1 cellular context compared by ENCODE assay signal in genomic region chr21:44582980-44583799, GRCh38.
TF ChIP-seq lines count a peak whose summit lies in the region.

No MANE protein-coding gene starts in this region.

TF ChIP-seq in HepG2, 621 proteins besides CTCF, POLR2A, EP300 and RAD21:
- TF ChIP-seq SOX5 (CRISPR knock-in tag; IDR thresholded peaks at IDR 0.05; ENCODE audit: borderline replicate concordance) (no peak), ZNF784 (CRISPR knock-in tag; IDR thresholded peaks at IDR 0.05; ENCODE audit: borderline replicate concordance) (no peak), HMG20B (CRISPR knock-in tag; conservative IDR thresholded peaks at IDR 0.05) (no peak), HNF4G (IDR thresholded peaks at IDR 0.05; ENCODE audit: borderline replicate concordance, low read depth, low read length) (no peak), HNF4G (CRISPR knock-in tag; IDR thresholded peaks at IDR 0.05; ENCODE audit: borderline replicate concordance, low read depth) (no peak), RNF219 (CRISPR knock-in tag; IDR thresholded peaks at IDR 0.05) (no peak), ZNF333 (CRISPR knock-in tag; IDR thresholded peaks at IDR 0.05; ENCODE audit: borderline replicate concordance) (no peak), SNAPC4 (CRISPR knock-in tag; IDR thresholded peaks at IDR 0.05) (no peak), ZNF253 (CRISPR knock-in tag; IDR thresholded peaks at IDR 0.05; ENCODE audit: borderline replicate concordance) (no peak), ZNF281 (CRISPR knock-in tag; IDR thresholded peaks at IDR 0.05; ENCODE audit: borderline replicate concordance) (no peak), TFE3 (CRISPR knock-in tag; IDR thresholded peaks at IDR 0.05) (no peak), FOXA3 (CRISPR knock-in tag; IDR thresholded peaks at IDR 0.05) (no peak), ELF1 (CRISPR knock-in tag; IDR thresholded peaks at IDR 0.05) (no peak), ZNF609 (CRISPR knock-in tag; IDR thresholded peaks at IDR 0.05; ENCODE audit: borderline replicate concordance) (no peak), BHLHE40 (IDR thresholded peaks at IDR 0.05; ENCODE audit: low read length) (no peak), MLX (CRISPR knock-in tag; IDR thresholded peaks at IDR 0.05) (no peak), CBX2 (IDR thresholded peaks at IDR 0.05; ENCODE audit: low read depth, low read length) (no peak), CBX2 (CRISPR knock-in tag; IDR thresholded peaks at IDR 0.05; ENCODE audit: low read depth) (no peak), PCBP1 (IDR thresholded peaks at IDR 0.05; ENCODE audit: borderline replicate concordance, low read depth, low read length) (no peak), TBP (CRISPR knock-in tag; IDR thresholded peaks at IDR 0.05) (no peak), KLF13 (CRISPR knock-in tag; IDR thresholded peaks at IDR 0.05) (no peak)
